14 cellular contexts compared by ENCODE assay signal in genomic region chr4:54066718-54067129, GRCh38. TPM values are rescaled to one million over a fixed set of nuclear protein-coding genes. Genes with fewer than 3 reads are reported as not detected.
DNase-seq lines count a peak whose midpoint lies in the region; ATAC-seq, FAIRE-seq and TF ChIP-seq lines count a peak whose summit lies in the region.
"Had no signal": no experiment of that assay in that cellular context is flagged by ENCODE, and none has a peak within 500 bp of the region (broad histone marks: within the 10 kb centered on the region; RNA-seq: fewer than 3 reads in every experiment).

No MANE protein-coding gene starts in this region.

- H2AFZ ChIP-seq in IMR-90 (replicated peaks; ENCODE audit: low read length, poor library complexity) (peak overlapping the region; percentile 3), keratinocyte (ENCODE audit: control insufficient read depth, low read length) (peak overlapping the region; percentile 51)

- TF ChIP-seq RAD21 in IMR-90 (IDR thresholded peaks at IDR 0.05; ENCODE audit: low read length): no peak

- peak overlapping the region; percentile 53; the same call in 1 of the 2 replicates for H3K18ac ChIP-seq in IMR-90 (ENCODE audit: low read depth, low read length)

- no peak for DNase-seq in IMR-90
- DNase-seq in ascending aorta (ENCODE audit: low spot score in 2 of 2): no peak
- no peak for DNase-seq in keratinocyte (ENCODE audit: low read depth, low spot score)
- peak; percentile 29 for DNase-seq in stomach
- DNase-seq in SK-N-DZ (ENCODE audit: low spot score): no peak
- no peak for DNase-seq in effector memory CD4-positive, alpha-beta T cell
- DNase-seq in GM20000 (ENCODE audit: low spot score): no peak
- DNase-seq: amniotic stem cell; stimulated activated CD4-positive, alpha-beta T cell treated with anti-CD3 and anti-CD28 coated beads, Interleukin-15, amount 100 ng/mL, for 24 hours; stimulated activated naive CD4-positive, alpha-beta T cell had no signal

- no TSS peak for BruUV-seq in IMR-90 (replicated peaks; lab: Mats Ljungman, UMichigan)

- TF ChIP-seq POLR2A in IMR-90 (IDR thresholded peaks at IDR 0.05; ENCODE audit: low read depth, low read length) (no peak), stomach (IDR thresholded peaks at IDR 0.05) (no peak)

- peaks cover 26% of the 10 kb centered on the region for H3K79me2 ChIP-seq in keratinocyte (ENCODE audit: control insufficient read depth, insufficient read depth, low read length)

- no peak for ATAC-seq in IMR-90 (ENCODE audit: low read depth)
- no peak for ATAC-seq in GM19463 (IDR thresholded peaks at IDR 0.05; ENCODE audit: unreplicated experiment)

- H3K27ac ChIP-seq in IMR-90 (ENCODE audit: insufficient read depth, low read length) (no peak overlapping the region), ascending aorta (peak overlapping the region; percentile 94 to 96), keratinocyte (ENCODE audit: control insufficient read depth, insufficient read depth, low read length) (peak overlapping the region; percentile 92), stomach (peak overlapping the region; percentile 61 to 97 (median 91))
- no peak overlapping the region for H3K27ac ChIP-seq in effector memory CD4-positive, alpha-beta T cell (ENCODE audit: insufficient read depth, low read length, poor library complexity, severe bottlenecking)

- H4K91ac ChIP-seq in IMR-90 (ENCODE audit: insufficient read depth, low read depth, low read length): peak overlapping the region; percentile 63

- dilution Hi-C loops in IMR-90 (cut with HindIII; ENCODE audit: low sequenced_read_pairs, unreplicated experiment): no loop called here
- dilution Hi-C loops in keratinocyte (cut with MboI; ENCODE audit: extremely low pct_ligation_motif_present, low sequenced_read_pairs): no loop called here

- H4K5ac ChIP-seq in IMR-90 (ENCODE audit: low read depth, low read length): no peak overlapping the region; the same call in 1 of the 2 replicates

- H4K20me1 ChIP-seq in IMR-90 (ENCODE audit: insufficient read depth, low read length) (peaks cover 15% of the 10 kb centered on the region; the same call in 1 of the 2 replicates), keratinocyte (ENCODE audit: control insufficient read depth, extremely low read depth, insufficient read depth, low read length) (no peaks in the 10 kb centered on the region)

- H3K27me3 ChIP-seq in IMR-90 (ENCODE audit: control insufficient read depth, insufficient read depth, low read length) (no peaks in the 10 kb centered on the region), ascending aorta (no peaks in the 10 kb centered on the region), keratinocyte (ENCODE audit: control insufficient read depth, extremely low read depth, insufficient read depth, low read length) (no peaks in the 10 kb centered on the region), stomach (no peaks in the 10 kb centered on the region)
- no peaks in the 10 kb centered on the region for H3K27me3 ChIP-seq in effector memory CD4-positive, alpha-beta T cell (replicated peaks; ENCODE audit: control insufficient read depth, insufficient read depth, low read length, poor library complexity, severe bottlenecking)

- H3K4ac ChIP-seq in IMR-90 (ENCODE audit: low read depth, low read length): peak overlapping the region; percentile 67

- no peaks in the 10 kb centered on the region for H3K9me3 ChIP-seq in IMR-90 (ENCODE audit: control insufficient read depth, insufficient read depth, low read length)
- no peaks in the 10 kb centered on the region for H3K9me3 ChIP-seq in ascending aorta
- H3K9me3 ChIP-seq in keratinocyte (ENCODE audit: control insufficient read depth, low read depth, low read length): no peaks in the 10 kb centered on the region
- H3K9me3 ChIP-seq in stomach: no peaks in the 10 kb centered on the region
- H3K9me3 ChIP-seq in effector memory CD4-positive, alpha-beta T cell (ENCODE audit: control insufficient read depth, low read length): no peaks in the 10 kb centered on the region

- H3K79me1 ChIP-seq in IMR-90 (ENCODE audit: low read depth in 1 of 2, low read length in 2 of 2): peaks cover 5 to 23% of the 10 kb centered on the region in 2 experiments; a peak in 3 of 4 replicates

- peak overlapping the region; percentile 55 for H2AK5ac ChIP-seq in IMR-90 (ENCODE audit: low read depth, low read length)

- intact Hi-C loops in IMR-90 (cut with micrococcal nuclease): loop anchor here (10.0 kb wide), 1 partner anchor 362 kb away; no protein-coding TSS in a partner anchor
- intact Hi-C loops in ascending aorta (cut with DNase I): loop anchor here (5.0 to 10.0 kb wide), 3 partner anchors 96 to 1352 kb away; partner anchors contain the start of gene SCFD2
- intact Hi-C loops in stomach (cut with DNase I; ENCODE audit: low total_unique reads): no loop called here

- H3K4me2 ChIP-seq in IMR-90 (ENCODE audit: low read depth, low read length) (peak overlapping the region; percentile 10; the same call in 1 of the 2 replicates), keratinocyte (ENCODE audit: control insufficient read depth, extremely low read depth, insufficient read depth, low read depth, low read length) (peak overlapping the region; percentile 86)

- FAIRE-seq in keratinocyte (lab: Jason Lieb, UNC): no peak
- FAIRE-seq: GM12892 had no signal

- H2BK15ac ChIP-seq in IMR-90 (ENCODE audit: low read depth, low read length): peak overlapping the region; percentile 94; the same call in 2 of the 3 replicates

- H2BK5ac ChIP-seq in IMR-90 (ENCODE audit: low read depth, low read length, poor library complexity, severe bottlenecking): peak overlapping the region; percentile 59

- TF ChIP-seq EP300 in stomach (IDR thresholded peaks at IDR 0.05): no peak

- no peak for TF ChIP-seq CTCF in IMR-90 (conservative IDR thresholded peaks at IDR 0.05; ENCODE audit: low read depth, low read length)
- no peak for TF ChIP-seq CTCF in ascending aorta (IDR thresholded peaks at IDR 0.05)
- TF ChIP-seq CTCF in keratinocyte (optimal IDR thresholded peaks at IDR 0.05 in 1 of 3, IDR thresholded peaks at IDR 0.05 in 1 of 3, conservative IDR thresholded peaks at IDR 0.05 in 1 of 3; ENCODE audit: extremely low read depth in 1 of 3, insufficient read depth in 2 of 3, low read length in 3 of 3): no peak
- TF ChIP-seq CTCF in stomach (IDR thresholded peaks at IDR 0.05): no peak
- TF ChIP-seq CTCF in GM20000 (IDR thresholded peaks at IDR 0.05; ENCODE audit: extremely low read depth, missing control alignments): no peak

- in situ Hi-C loops in IMR-90 (cut with MboI; ENCODE audit: low sequenced_read_pairs): loop anchor here (10.0 to 25.0 kb wide), 2 partner anchors 148 to 1054 kb away; no protein-coding TSS in a partner anchor

- peak overlapping the region; percentile 34; the same call in 1 of the 2 replicates for H3K14ac ChIP-seq in IMR-90 (replicated peaks; ENCODE audit: low read depth, low read length)

- peaks cover 16% of the 10 kb centered on the region for H3K9me1 ChIP-seq in IMR-90 (ENCODE audit: insufficient read depth, low read length)
- H3K9me1 ChIP-seq in keratinocyte (ENCODE audit: control insufficient read depth, extremely low read depth, insufficient read depth, low read length): no peaks in the 10 kb centered on the region

- H3K4me3 ChIP-seq in IMR-90 (ENCODE audit: insufficient read depth, low read depth, low read length) (no peak overlapping the region), ascending aorta (no peak overlapping the region), keratinocyte (ENCODE audit: control insufficient read depth in 2 of 3, extremely low read depth in 1 of 3, insufficient read depth in 2 of 3, low read depth in 1 of 3, low read length in 3 of 3) (peak overlapping the region in 2 of 3 experiments; percentile 29 to 40), stomach (no peak overlapping the region)
- no peak overlapping the region for H3K4me3 ChIP-seq in effector memory CD4-positive, alpha-beta T cell (ENCODE audit: insufficient read depth, low read depth, low read length, poor library complexity, severe bottlenecking)

- H3K23ac ChIP-seq in IMR-90 (ENCODE audit: low read depth, low read length): peak overlapping the region; percentile 68

- peak overlapping the region; percentile 83 for H2BK120ac ChIP-seq in IMR-90 (ENCODE audit: low read depth, low read length)

- peak overlapping the region; percentile 75 to 84; a peak in 3 of 4 replicates for H4K8ac ChIP-seq in IMR-90 (ENCODE audit: low read depth in 2 of 2, low read length in 2 of 2)

- no peaks in the 10 kb centered on the region for H3K36me3 ChIP-seq in IMR-90 (ENCODE audit: control insufficient read depth, insufficient read depth, low read length)
- H3K36me3 ChIP-seq in ascending aorta: no peaks in the 10 kb centered on the region
- peaks cover 0 to 4% of the 10 kb centered on the region in 2 experiments for H3K36me3 ChIP-seq in keratinocyte (ENCODE audit: control insufficient read depth in 2 of 2, extremely low read depth in 1 of 2, insufficient read depth in 2 of 2, low read length in 2 of 2)
- no peaks in the 10 kb centered on the region for H3K36me3 ChIP-seq in stomach
- H3K36me3 ChIP-seq in effector memory CD4-positive, alpha-beta T cell (ENCODE audit: control insufficient read depth, insufficient read depth, low read length): no peaks in the 10 kb centered on the region

- CTCF ChIA-PET in IMR-90 (lab: Yijun Ruan, JAX): no interaction called here

- no peak overlapping the region for H3K56ac ChIP-seq in IMR-90 (ENCODE audit: extremely low read depth, insufficient read depth, low read length)

- peak overlapping the region; percentile 39 for H2AK9ac ChIP-seq in IMR-90 (replicated peaks; ENCODE audit: low read depth, low read length, poor library complexity)

- WGBS in IMR-90 (ENCODE audit: extremely low coverage in 2 of 2, insufficient read length in 1 of 2), 2 experiments: no CpG with 5 or more reads among the region's 2 CpGs
- 17 to 52% (median 32%) methylated on average over 2 of the region's 2 CpGs for WGBS in stomach, 5 donors

- peak overlapping the region; percentile 77 for H2BK20ac ChIP-seq in IMR-90 (ENCODE audit: low read depth, low read length)

- H3K9ac ChIP-seq in IMR-90 (ENCODE audit: low read depth, low read length) (no peak overlapping the region), keratinocyte (ENCODE audit: control insufficient read depth, extremely low read depth, insufficient read depth, low read length) (peak overlapping the region; percentile 67)

- H3K4me1 ChIP-seq in IMR-90 (ENCODE audit: control insufficient read depth, insufficient read depth, low read length) (peaks cover 13% of the 10 kb centered on the region; the same call in 1 of the 2 replicates), ascending aorta (peaks cover 0 to 21% of the 10 kb centered on the region in 2 donors), keratinocyte (ENCODE audit: control insufficient read depth, extremely low read depth, insufficient read depth, low read length) (peaks cover 41% of the 10 kb centered on the region), stomach (peaks cover 19 to 44% (median 27%) of the 10 kb centered on the region in 4 donors)
- H3K4me1 ChIP-seq in effector memory CD4-positive, alpha-beta T cell (ENCODE audit: control insufficient read depth, insufficient read depth, low read length, poor library complexity, severe bottlenecking): peaks cover 4% of the 10 kb centered on the region

- POLR2A ChIA-PET in IMR-90 (lab: Charles Lee; ENCODE audit: unreplicated experiment): interaction anchor here (0.6 kb wide), 1 partner anchor 88 kb away, joined by 3 read pairs; no protein-coding TSS in a partner anchor

RNA-seq across cellular contexts. Expression of gene CHIC2, which starts 2.3 kb away (rescaled TPM):
- total RNA-seq in IMR-90 (2012; rRNA removed) (26.3 and 65.0 TPM in 2 replicates), ascending aorta (34.1 TPM), stomach (100 to 1,000 TPM in 1 of 5 donors, 10 to 100 TPM in 4; 15.8 to 128 (median 31.3) TPM)
- polyA plus RNA-seq in IMR-90 (2012; rRNA removed) (18.8 and 20.4 TPM in 2 replicates), keratinocyte (14.8 to 21.9 TPM (median 16.9 TPM) in 3 replicates), stomach (10 to 100 TPM in 2 of 3 donors, 1 to 10 TPM in 1; 9.8 to 29.3 (median 17.1) TPM)
- 25.1 and 34.5 TPM in 2 replicates for polyA plus RNA-seq in IMR-90 (2012; cell fraction: cytosol; rRNA removed)
- 13.2 and 17.0 TPM in 2 replicates for polyA plus RNA-seq in IMR-90 (2012; cell fraction: nucleus; rRNA removed; ENCODE audit: low replicate concordance)
- 44.5 TPM for polyA plus RNA-seq in keratinocyte (2011; ENCODE audit: low read depth)
- 14.3 and 20.4 TPM in 2 replicates for polyA plus RNA-seq in keratinocyte (2011; cell fraction: cytosol; rRNA removed)
- 10.4 and 15.2 TPM in 2 replicates for polyA plus RNA-seq in keratinocyte (2011; cell fraction: nucleus; rRNA removed)
- 14.9 and 45.3 TPM in 2 replicates for polyA plus RNA-seq in keratinocyte (2012; ENCODE audit: low replicate concordance)
- 3.3 to 10.7 TPM (median 8.0 TPM) in 3 replicates for polyA minus RNA-seq in keratinocyte
- polyA minus RNA-seq in keratinocyte (2011; cell fraction: cytosol; rRNA and poly(A)+ RNA removed): 32.6 TPM
- polyA minus RNA-seq in keratinocyte (2011; cell fraction: nucleus; rRNA and poly(A)+ RNA removed): 24.2 and 24.7 TPM in 2 replicates
- 19.2 and 28.0 TPM in 2 replicates for polyA plus RNA-seq in SK-N-DZ (2014; cell fraction: cytosol; rRNA removed)
- 8.2 and 14.1 TPM in 2 replicates for polyA plus RNA-seq in SK-N-DZ (2014; cell fraction: nucleus; rRNA removed)

RNA-seq across cellular contexts. Expression of gene GSX2, which starts 33.2 kb away (rescaled TPM):
- not detected in 2 replicates for total RNA-seq in IMR-90 (2012; rRNA removed)
- polyA plus RNA-seq in IMR-90 (2012; rRNA removed): not detected in 2 replicates
- 0.03 TPM in 1 of 2 replicates, not detected in the other for polyA plus RNA-seq in IMR-90 (2012; cell fraction: cytosol; rRNA removed)
- not detected in 2 replicates for polyA plus RNA-seq in IMR-90 (2012; cell fraction: nucleus; rRNA removed; ENCODE audit: low replicate concordance)
- not detected for total RNA-seq in ascending aorta
- not detected in 3 replicates for polyA plus RNA-seq in keratinocyte
- 1.3 TPM for polyA plus RNA-seq in keratinocyte (2011; ENCODE audit: low read depth)
- polyA plus RNA-seq in keratinocyte (2011; cell fraction: cytosol; rRNA removed): not detected in 2 replicates
- polyA plus RNA-seq in keratinocyte (2011; cell fraction: nucleus; rRNA removed): not detected in 2 replicates
- polyA plus RNA-seq in keratinocyte (2012; ENCODE audit: low replicate concordance): 0.58 TPM in 1 of 2 replicates, not detected in the other
- not detected in 3 replicates for polyA minus RNA-seq in keratinocyte
- not detected for polyA minus RNA-seq in keratinocyte (2011; cell fraction: cytosol; rRNA and poly(A)+ RNA removed)
- polyA minus RNA-seq in keratinocyte (2011; cell fraction: nucleus; rRNA and poly(A)+ RNA removed): not detected in 2 replicates
- total RNA-seq in stomach: not detected
- polyA plus RNA-seq in stomach: not detected
- polyA plus RNA-seq in SK-N-DZ (2014; cell fraction: cytosol; rRNA removed): 0.12 TPM in 1 of 2 replicates, not detected in the other
- 0.12 TPM in 1 of 2 replicates, not detected in the other for polyA plus RNA-seq in SK-N-DZ (2014; cell fraction: nucleus; rRNA removed)
- total RNA-seq: activated CD8-positive, alpha-beta memory T cell treated with anti-CD3 and anti-CD28 coated beads for 36 hours; SK-MEL-5 had no signal

Comparison
In these comparisons a context has a peak if more than half of its experiments do, and no peak if none do; other contexts are left out.
1. H3K27ac ChIP-seq: peak in ascending aorta (2 of 2), keratinocyte (single experiment) and stomach (5 of 5); none in IMR-90 (single experiment) and effector memory CD4-positive, alpha-beta T cell (single experiment).
2. H3K4me3 ChIP-seq: peak in keratinocyte (2 of 3); none in IMR-90 (single experiment), ascending aorta (0 of 2), stomach (0 of 4) and effector memory CD4-positive, alpha-beta T cell (single experiment).